Comparison of ENCODE assay signal across 1 cellular context in genomic region chr20:55117577-55117976, GRCh38.
TF ChIP-seq lines count a peak whose summit lies in the region.

No MANE protein-coding gene starts in this region.

TF ChIP-seq in GM12878, 131 proteins besides CTCF, POLR2A, EP300 and RAD21 (continued from another document):
- TF ChIP-seq ATF7 (IDR thresholded peaks at IDR 0.05; ENCODE audit: low read depth) (peak; percentile 32; the same call in 1 of the 2 replicates), BHLHE40 (IDR thresholded peaks at IDR 0.05; ENCODE audit: borderline replicate concordance in 1 of 2, low read depth in 2 of 2, low read length in 1 of 2) (peak in 1 of 2 experiments; percentile 49; a peak in 1 of 4 replicates), IKZF2 (IDR thresholded peaks at IDR 0.05) (peak in 1 of 2 experiments; percentile 41; a peak in 2 of 4 replicates)
TF ChIP-seq in GM12878: peak in this region for 9; not testable (repeated sequence) for 122.
